Comparison of ENCODE assay signal across 30 cellular contexts in the genomic region with DNA sequence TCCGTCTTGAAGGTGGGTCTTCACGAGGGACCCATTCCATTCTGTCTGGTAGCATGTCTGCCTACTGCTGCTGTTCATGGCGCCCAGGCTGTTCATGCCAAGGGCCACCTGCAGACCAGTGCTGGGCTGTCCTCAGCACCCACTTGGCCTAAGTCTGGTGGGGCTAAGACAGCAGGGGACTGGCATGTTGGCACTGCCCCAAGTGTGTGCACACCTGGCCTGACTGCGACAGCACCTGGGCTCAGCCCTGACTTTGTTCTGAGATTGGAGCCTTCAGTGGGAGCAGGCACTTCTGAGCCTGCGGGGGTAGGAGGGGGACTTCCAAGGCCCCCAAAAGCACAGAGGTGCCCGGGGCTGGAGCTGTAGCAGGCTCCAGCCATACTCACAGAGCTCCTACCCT.
"Had no signal": no experiment of that assay in that cellular context is flagged by ENCODE, and none has a peak within 500 bp of the region (broad histone marks: within the 10 kb centered on the region; RNA-seq: fewer than 3 reads in every experiment).

No MANE protein-coding gene starts in this region.

- H3K27ac Mint-ChIP-seq: activated B cell treated with CpG ODN at 0.5 μM for 24 hours; activated CD8-positive, alpha-beta T cell treated with anti-CD3 and anti-CD28 coated beads for 36 hours; activated naive CD8-positive, alpha-beta T cell; activated T-helper 17 cell treated with anti-CD3 and anti-CD28 coated beads, Interleukin-2, amount 50 U/mL, for 72 hours; effector memory CD8-positive, alpha-beta T cell; T-helper 17 cell; T-helper 2 cell treated with Interferon-gamma antibody and Interleukin-4, amounts not matched to agents 5 μg/mL and 100 μg/mL, for 36 hours had no signal

- H3K27me3 Mint-ChIP-seq: activated B cell treated with CpG ODN at 0.5 μM for 24 hours; activated T-helper 17 cell treated with anti-CD3 and anti-CD28 coated beads, Interleukin-2, amount 50 U/mL, for 72 hours had no signal

- H3K36me3 ChIP-seq: adrenal gland, esophagus squamous epithelium, gastroesophageal sphincter, WERI-Rb-1 had no signal

- H3K27ac ChIP-seq: adrenal gland, body of pancreas, epithelial cell of prostate, esophagus squamous epithelium, gastroesophageal sphincter, WERI-Rb-1 had no signal

- H3K4me1 Mint-ChIP-seq: activated B cell treated with CpG ODN at 0.5 μM for 24 hours; activated T-helper 17 cell treated with anti-CD3 and anti-CD28 coated beads, Interleukin-2, amount 50 U/mL, for 72 hours; T-helper 17 cell had no signal

- DNase-seq: activated B cell treated with CpG ODN at 0.5 μM for 24 hours; activated CD4-positive, alpha-beta T cell treated with anti-CD3 and anti-CD28 coated beads for 48 hours; activated CD4-positive, alpha-beta T cell treated with anti-CD3 and anti-CD28 coated beads, Interleukin-2, amount 50 U/mL, for 1 hour; activated CD4-positive, alpha-beta T cell treated with anti-CD3 and anti-CD28 coated beads, Interleukin-2, amount 50 U/mL, for 48 hours; activated CD8-positive, alpha-beta memory T cell treated with anti-CD3 and anti-CD28 coated beads for 24 hours; activated CD8-positive, alpha-beta T cell treated with anti-CD3 and anti-CD28 coated beads for 36 hours; activated effector memory CD4-positive, alpha-beta T cell treated with Interleukin-2 at 50 U/mL for 16 hours; activated gamma-delta T cell treated with Interleukin-2 at 50 U/mL for 16 hours; activated naive CD4-positive, alpha-beta T cell treated with anti-CD3 and anti-CD28 coated beads, Interleukin-2, amount 50 U/mL, for 16 hours; activated naive CD4-positive, alpha-beta T cell treated with Interleukin-2 at 50 U/mL for 16 hours; activated T-cell treated with anti-CD3 and anti-CD28 coated beads, Interleukin-2, amount 50 U/mL, for 4 hours; adrenal gland; amygdala; body of pancreas; cortex of kidney; dermis blood vessel endothelial cell; effector CD4-positive, alpha-beta T cell; effector memory CD8-positive, alpha-beta T cell; esophagus squamous epithelium; foreskin melanocyte; T-helper 1 cell; T-helper 17 cell; T1000; WERI-Rb-1 had no signal

- H3K9me3 Mint-ChIP-seq: activated T-helper 17 cell treated with anti-CD3 and anti-CD28 coated beads, Interleukin-2, amount 50 U/mL, for 72 hours; effector memory CD8-positive, alpha-beta T cell; T-helper 2 cell treated with Interferon-gamma antibody and Interleukin-4, amounts not matched to agents 5 μg/mL and 100 μg/mL, for 36 hours had no signal

- H3K4me1 ChIP-seq: adrenal gland, body of pancreas, esophagus squamous epithelium, gastroesophageal sphincter had no signal

- H3K4me3 Mint-ChIP-seq: activated B cell treated with CpG ODN at 0.5 μM for 24 hours; activated CD8-positive, alpha-beta T cell treated with anti-CD3 and anti-CD28 coated beads for 36 hours; activated naive CD8-positive, alpha-beta T cell; activated T-cell treated with anti-CD3 and anti-CD28 coated beads, Interleukin-2, amount 50 U/mL, for 4 hours; activated T-helper 17 cell treated with anti-CD3 and anti-CD28 coated beads, Interleukin-2, amount 50 U/mL, for 72 hours; effector memory CD8-positive, alpha-beta T cell; T-helper 17 cell; T-helper 2 cell treated with Interferon-gamma antibody and Interleukin-4, amounts not matched to agents 5 μg/mL and 100 μg/mL, for 36 hours had no signal

- H3K4me3 ChIP-seq: adrenal gland, body of pancreas, esophagus squamous epithelium, gastroesophageal sphincter had no signal

- ATAC-seq: activated CD4-positive, CD25-positive, alpha-beta regulatory T cell treated with anti-CD3 and anti-CD28 coated beads, Interleukin-2, amount 50 U/mL, for 24 hours; activated CD8-positive, alpha-beta T cell treated with anti-CD3 and anti-CD28 coated beads for 36 hours; activated T-cell treated with anti-CD3 and anti-CD28 coated beads, Interleukin-2, amount 50 U/mL, for 4 hours; activated T-helper 17 cell treated with anti-CD3 and anti-CD28 coated beads, Interleukin-2, amount 50 U/mL, for 72 hours; body of pancreas; effector memory CD8-positive, alpha-beta T cell; gastroesophageal sphincter; T-helper 17 cell had no signal

- H3K36me3 Mint-ChIP-seq: activated naive CD8-positive, alpha-beta T cell had no signal

- H3K9me3 ChIP-seq: adrenal gland had no signal

- H3K27me3 ChIP-seq: adrenal gland, body of pancreas, esophagus squamous epithelium, gastroesophageal sphincter had no signal
